In the genomic region with DNA sequence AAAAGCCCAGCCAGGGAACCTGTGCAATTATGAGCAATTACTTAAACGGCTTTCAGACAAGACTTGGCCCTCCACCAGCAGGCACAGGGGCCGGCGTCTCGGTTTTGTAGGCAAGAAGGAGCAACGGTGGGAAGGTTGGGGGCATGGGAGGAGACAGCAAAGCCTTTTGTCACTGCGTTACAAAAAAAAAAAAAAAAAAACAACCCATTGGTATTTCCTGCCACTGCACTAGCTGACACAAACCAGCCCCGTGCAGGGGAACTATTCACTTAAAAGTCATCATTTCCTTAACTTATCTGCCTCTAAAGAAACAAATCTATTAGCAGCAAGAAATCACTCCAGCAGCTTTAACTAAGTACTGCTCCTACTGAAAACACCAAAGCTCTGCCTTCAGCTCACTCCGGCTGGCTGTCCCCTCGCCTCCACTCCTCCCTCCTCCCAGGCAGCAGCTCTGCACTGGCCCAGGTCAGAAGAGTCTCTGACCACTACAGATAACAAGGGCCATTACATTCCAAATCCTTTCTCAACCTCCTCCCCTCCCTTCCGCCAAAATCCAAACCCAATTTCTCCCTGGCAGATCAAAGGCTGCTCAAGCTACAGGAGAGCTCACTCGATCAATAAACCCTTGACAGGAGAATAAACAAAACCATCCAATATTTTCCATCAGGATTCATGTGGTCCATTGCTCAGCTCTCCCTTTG, we compare ENCODE assay signal across 1 cellular context.
TF ChIP-seq lines count a peak whose summit lies in the region.

No MANE protein-coding gene starts in this region.

TF ChIP-seq in HepG2, 621 proteins besides CTCF, POLR2A, EP300 and RAD21 (continued from another document):
- TF ChIP-seq, protein P1, sequence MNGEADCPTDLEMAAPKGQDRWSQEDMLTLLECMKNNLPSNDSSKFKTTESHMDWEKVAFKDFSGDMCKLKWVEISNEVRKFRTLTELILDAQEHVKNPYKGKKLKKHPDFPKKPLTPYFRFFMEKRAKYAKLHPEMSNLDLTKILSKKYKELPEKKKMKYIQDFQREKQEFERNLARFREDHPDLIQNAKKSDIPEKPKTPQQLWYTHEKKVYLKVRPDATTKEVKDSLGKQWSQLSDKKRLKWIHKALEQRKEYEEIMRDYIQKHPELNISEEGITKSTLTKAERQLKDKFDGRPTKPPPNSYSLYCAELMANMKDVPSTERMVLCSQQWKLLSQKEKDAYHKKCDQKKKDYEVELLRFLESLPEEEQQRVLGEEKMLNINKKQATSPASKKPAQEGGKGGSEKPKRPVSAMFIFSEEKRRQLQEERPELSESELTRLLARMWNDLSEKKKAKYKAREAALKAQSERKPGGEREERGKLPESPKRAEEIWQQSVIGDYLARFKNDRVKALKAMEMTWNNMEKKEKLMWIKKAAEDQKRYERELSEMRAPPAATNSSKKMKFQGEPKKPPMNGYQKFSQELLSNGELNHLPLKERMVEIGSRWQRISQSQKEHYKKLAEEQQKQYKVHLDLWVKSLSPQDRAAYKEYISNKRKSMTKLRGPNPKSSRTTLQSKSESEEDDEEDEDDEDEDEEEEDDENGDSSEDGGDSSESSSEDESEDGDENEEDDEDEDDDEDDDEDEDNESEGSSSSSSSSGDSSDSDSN (CRISPR knock-in tag; IDR thresholded peaks at IDR 0.05): no peak
- TF ChIP-seq HDAC2 (CRISPR knock-in tag; IDR thresholded peaks at IDR 0.05) (peak; percentile 96), ZFAT (CRISPR knock-in tag; conservative IDR thresholded peaks at IDR 0.05) (no peak), PAWR (CRISPR knock-in tag; IDR thresholded peaks at IDR 0.05; ENCODE audit: borderline replicate concordance) (no peak), HNF4A (CRISPR knock-in tag; IDR thresholded peaks at IDR 0.05) (peak; percentile 84), ZSCAN20 (CRISPR knock-in tag; IDR thresholded peaks at IDR 0.05; ENCODE audit: borderline replicate concordance) (no peak), HOXD1 (CRISPR knock-in tag; IDR thresholded peaks at IDR 0.05) (peak; percentile 100), ZNF614 (CRISPR knock-in tag; IDR thresholded peaks at IDR 0.05; ENCODE audit: borderline replicate concordance) (peak; percentile 50; the same call in 1 of the 2 replicates), CCDC6 (CRISPR knock-in tag; IDR thresholded peaks at IDR 0.05) (0 out of 2 replicates have a peak, but pooled peaks have one; percentile 51), ZNF605 (CRISPR knock-in tag; IDR thresholded peaks at IDR 0.05) (0 out of 2 replicates have a peak, but pooled peaks have one; percentile 61), SAP130 (CRISPR knock-in tag; IDR thresholded peaks at IDR 0.05; ENCODE audit: low read depth) (peak; percentile 64), POGZ (CRISPR knock-in tag; IDR thresholded peaks at IDR 0.05) (peak; percentile 92), ZNF274 (CRISPR knock-in tag; IDR thresholded peaks at IDR 0.05) (no peak), TAF1 (CRISPR knock-in tag; IDR thresholded peaks at IDR 0.05) (peak; percentile 24; the same call in 1 of the 2 replicates), SALL1 (CRISPR knock-in tag; IDR thresholded peaks at IDR 0.05) (peak; percentile 90), MAZ (IDR thresholded peaks at IDR 0.05; ENCODE audit: borderline replicate concordance, low read depth, low read length) (no peak), MAZ (CRISPR knock-in tag; IDR thresholded peaks at IDR 0.05; ENCODE audit: low read depth) (peak; percentile 34; the same call in 1 of the 2 replicates), CEBPB (IDR thresholded peaks at IDR 0.05; ENCODE audit: borderline replicate concordance, low read depth, low read length) (peak; percentile 28; the same call in 1 of the 2 replicates), MED8 (CRISPR knock-in tag; IDR thresholded peaks at IDR 0.05; ENCODE audit: insufficient replicate concordance) (peak; percentile 66), NFE2 (CRISPR knock-in tag; IDR thresholded peaks at IDR 0.05) (no peak), TEAD3 (CRISPR knock-in tag; optimal IDR thresholded peaks at IDR 0.05; ENCODE audit: borderline replicate concordance) (peak; percentile 96), KLF16 (CRISPR knock-in tag; IDR thresholded peaks at IDR 0.05) (peak in 1 of 2 experiments; percentile 65; a peak in 1 of 4 replicates), STAG1 (CRISPR knock-in tag; IDR thresholded peaks at IDR 0.05) (no peak; the same call in 1 of the 2 replicates), ZNF652 (CRISPR knock-in tag; IDR thresholded peaks at IDR 0.05; ENCODE audit: borderline replicate concordance, low read depth) (no peak), ZNF530 (CRISPR knock-in tag; IDR thresholded peaks at IDR 0.05; ENCODE audit: low read depth) (no peak)
- TF ChIP-seq, protein P2, sequence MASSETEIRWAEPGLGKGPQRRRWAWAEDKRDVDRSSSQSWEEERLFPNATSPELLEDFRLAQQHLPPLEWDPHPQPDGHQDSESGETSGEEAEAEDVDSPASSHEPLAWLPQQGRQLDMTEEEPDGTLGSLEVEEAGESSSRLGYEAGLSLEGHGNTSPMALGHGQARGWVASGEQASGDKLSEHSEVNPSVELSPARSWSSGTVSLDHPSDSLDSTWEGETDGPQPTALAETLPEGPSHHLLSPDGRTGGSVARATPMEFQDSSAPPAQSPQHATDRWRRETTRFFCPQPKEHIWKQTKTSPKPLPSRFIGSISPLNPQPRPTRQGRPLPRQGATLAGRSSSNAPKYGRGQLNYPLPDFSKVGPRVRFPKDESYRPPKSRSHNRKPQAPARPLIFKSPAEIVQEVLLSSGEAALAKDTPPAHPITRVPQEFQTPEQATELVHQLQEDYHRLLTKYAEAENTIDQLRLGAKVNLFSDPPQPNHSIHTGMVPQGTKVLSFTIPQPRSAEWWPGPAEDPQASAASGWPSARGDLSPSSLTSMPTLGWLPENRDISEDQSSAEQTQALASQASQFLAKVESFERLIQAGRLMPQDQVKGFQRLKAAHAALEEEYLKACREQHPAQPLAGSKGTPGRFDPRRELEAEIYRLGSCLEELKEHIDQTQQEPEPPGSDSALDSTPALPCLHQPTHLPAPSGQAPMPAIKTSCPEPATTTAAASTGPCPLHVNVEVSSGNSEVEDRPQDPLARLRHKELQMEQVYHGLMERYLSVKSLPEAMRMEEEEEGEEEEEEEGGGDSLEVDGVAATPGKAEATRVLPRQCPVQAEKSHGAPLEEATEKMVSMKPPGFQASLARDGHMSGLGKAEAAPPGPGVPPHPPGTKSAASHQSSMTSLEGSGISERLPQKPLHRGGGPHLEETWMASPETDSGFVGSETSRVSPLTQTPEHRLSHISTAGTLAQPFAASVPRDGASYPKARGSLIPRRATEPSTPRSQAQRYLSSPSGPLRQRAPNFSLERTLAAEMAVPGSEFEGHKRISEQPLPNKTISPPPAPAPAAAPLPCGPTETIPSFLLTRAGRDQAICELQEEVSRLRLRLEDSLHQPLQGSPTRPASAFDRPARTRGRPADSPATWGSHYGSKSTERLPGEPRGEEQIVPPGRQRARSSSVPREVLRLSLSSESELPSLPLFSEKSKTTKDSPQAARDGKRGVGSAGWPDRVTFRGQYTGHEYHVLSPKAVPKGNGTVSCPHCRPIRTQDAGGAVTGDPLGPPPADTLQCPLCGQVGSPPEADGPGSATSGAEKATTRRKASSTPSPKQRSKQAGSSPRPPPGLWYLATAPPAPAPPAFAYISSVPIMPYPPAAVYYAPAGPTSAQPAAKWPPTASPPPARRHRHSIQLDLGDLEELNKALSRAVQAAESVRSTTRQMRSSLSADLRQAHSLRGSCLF (CRISPR knock-in tag; IDR thresholded peaks at IDR 0.05; ENCODE audit: borderline replicate concordance): no peak
- TF ChIP-seq, protein P3, sequence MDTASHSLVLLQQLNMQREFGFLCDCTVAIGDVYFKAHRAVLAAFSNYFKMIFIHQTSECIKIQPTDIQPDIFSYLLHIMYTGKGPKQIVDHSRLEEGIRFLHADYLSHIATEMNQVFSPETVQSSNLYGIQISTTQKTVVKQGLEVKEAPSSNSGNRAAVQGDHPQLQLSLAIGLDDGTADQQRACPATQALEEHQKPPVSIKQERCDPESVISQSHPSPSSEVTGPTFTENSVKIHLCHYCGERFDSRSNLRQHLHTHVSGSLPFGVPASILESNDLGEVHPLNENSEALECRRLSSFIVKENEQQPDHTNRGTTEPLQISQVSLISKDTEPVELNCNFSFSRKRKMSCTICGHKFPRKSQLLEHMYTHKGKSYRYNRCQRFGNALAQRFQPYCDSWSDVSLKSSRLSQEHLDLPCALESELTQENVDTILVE (CRISPR knock-in tag; IDR thresholded peaks at IDR 0.05): peak; percentile 21; the same call in 1 of the 2 replicates
- TF ChIP-seq, protein P4, sequence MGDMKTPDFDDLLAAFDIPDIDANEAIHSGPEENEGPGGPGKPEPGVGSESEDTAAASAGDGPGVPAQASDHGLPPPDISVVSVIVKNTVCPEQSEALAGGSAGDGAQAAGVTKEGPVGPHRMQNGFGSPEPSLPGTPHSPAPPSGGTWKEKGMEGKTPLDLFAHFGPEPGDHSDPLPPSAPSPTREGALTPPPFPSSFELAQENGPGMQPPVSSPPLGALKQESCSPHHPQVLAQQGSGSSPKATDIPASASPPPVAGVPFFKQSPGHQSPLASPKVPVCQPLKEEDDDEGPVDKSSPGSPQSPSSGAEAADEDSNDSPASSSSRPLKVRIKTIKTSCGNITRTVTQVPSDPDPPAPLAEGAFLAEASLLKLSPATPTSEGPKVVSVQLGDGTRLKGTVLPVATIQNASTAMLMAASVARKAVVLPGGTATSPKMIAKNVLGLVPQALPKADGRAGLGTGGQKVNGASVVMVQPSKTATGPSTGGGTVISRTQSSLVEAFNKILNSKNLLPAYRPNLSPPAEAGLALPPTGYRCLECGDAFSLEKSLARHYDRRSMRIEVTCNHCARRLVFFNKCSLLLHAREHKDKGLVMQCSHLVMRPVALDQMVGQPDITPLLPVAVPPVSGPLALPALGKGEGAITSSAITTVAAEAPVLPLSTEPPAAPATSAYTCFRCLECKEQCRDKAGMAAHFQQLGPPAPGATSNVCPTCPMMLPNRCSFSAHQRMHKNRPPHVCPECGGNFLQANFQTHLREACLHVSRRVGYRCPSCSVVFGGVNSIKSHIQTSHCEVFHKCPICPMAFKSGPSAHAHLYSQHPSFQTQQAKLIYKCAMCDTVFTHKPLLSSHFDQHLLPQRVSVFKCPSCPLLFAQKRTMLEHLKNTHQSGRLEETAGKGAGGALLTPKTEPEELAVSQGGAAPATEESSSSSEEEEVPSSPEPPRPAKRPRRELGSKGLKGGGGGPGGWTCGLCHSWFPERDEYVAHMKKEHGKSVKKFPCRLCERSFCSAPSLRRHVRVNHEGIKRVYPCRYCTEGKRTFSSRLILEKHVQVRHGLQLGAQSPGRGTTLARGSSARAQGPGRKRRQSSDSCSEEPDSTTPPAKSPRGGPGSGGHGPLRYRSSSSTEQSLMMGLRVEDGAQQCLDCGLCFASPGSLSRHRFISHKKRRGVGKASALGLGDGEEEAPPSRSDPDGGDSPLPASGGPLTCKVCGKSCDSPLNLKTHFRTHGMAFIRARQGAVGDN (CRISPR knock-in tag; IDR thresholded peaks at IDR 0.05): peak; percentile 50; the same call in 1 of the 2 replicates
- TF ChIP-seq, protein P5, sequence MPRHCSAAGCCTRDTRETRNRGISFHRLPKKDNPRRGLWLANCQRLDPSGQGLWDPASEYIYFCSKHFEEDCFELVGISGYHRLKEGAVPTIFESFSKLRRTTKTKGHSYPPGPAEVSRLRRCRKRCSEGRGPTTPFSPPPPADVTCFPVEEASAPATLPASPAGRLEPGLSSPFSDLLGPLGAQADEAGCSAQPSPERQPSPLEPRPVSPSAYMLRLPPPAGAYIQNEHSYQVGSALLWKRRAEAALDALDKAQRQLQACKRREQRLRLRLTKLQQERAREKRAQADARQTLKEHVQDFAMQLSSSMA (CRISPR knock-in tag; IDR thresholded peaks at IDR 0.05): no peak
- TF ChIP-seq, protein P6, sequence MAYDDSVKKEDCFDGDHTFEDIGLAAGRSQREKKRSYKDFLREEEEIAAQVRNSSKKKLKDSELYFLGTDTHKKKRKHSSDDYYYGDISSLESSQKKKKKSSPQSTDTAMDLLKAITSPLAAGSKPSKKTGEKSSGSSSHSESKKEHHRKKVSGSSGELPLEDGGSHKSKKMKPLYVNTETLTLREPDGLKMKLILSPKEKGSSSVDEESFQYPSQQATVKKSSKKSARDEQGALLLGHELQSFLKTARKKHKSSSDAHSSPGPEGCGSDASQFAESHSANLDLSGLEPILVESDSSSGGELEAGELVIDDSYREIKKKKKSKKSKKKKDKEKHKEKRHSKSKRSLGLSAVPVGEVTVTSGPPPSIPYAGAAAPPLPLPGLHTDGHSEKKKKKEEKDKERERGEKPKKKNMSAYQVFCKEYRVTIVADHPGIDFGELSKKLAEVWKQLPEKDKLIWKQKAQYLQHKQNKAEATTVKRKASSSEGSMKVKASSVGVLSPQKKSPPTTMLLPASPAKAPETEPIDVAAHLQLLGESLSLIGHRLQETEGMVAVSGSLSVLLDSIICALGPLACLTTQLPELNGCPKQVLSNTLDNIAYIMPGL (CRISPR knock-in tag; IDR thresholded peaks at IDR 0.05; ENCODE audit: borderline replicate concordance in 1 of 2, low read depth in 1 of 2): peak in 1 of 2 experiments; percentile 17; a peak in 1 of 4 replicates
- TF ChIP-seq, protein P7, sequence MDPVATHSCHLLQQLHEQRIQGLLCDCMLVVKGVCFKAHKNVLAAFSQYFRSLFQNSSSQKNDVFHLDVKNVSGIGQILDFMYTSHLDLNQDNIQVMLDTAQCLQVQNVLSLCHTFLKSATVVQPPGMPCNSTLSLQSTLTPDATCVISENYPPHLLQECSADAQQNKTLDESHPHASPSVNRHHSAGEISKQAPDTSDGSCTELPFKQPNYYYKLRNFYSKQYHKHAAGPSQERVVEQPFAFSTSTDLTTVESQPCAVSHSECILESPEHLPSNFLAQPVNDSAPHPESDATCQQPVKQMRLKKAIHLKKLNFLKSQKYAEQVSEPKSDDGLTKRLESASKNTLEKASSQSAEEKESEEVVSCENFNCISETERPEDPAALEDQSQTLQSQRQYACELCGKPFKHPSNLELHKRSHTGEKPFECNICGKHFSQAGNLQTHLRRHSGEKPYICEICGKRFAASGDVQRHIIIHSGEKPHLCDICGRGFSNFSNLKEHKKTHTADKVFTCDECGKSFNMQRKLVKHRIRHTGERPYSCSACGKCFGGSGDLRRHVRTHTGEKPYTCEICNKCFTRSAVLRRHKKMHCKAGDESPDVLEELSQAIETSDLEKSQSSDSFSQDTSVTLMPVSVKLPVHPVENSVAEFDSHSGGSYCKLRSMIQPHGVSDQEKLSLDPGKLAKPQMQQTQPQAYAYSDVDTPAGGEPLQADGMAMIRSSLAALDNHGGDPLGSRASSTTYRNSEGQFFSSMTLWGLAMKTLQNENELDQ (CRISPR knock-in tag; IDR thresholded peaks at IDR 0.05; ENCODE audit: borderline replicate concordance): no peak
